ENCODE assay signal across 8 cellular contexts in genomic region chr11:2532704-2533641, GRCh38.
DNase-seq lines count a peak whose midpoint lies in the region; ATAC-seq, FAIRE-seq and TF ChIP-seq lines count a peak whose summit lies in the region.

No MANE protein-coding gene starts in this region.

- peaks cover 13% of the 10 kb centered on the region for H3K4me1 Mint-ChIP-seq in activated CD4-positive, alpha-beta T cell treated with anti-CD3 and anti-CD28 coated beads, Interleukin-2, amount 10 ng/mL, durations not matched to agents 24 days and 14 days

- no peaks in the 10 kb centered on the region for H3K4me1 ChIP-seq in A549
- H3K4me1 ChIP-seq in left lung, result peaks cover 7 to 23% of the 10 kb centered on the region in 2 donors

- H3K9me3 ChIP-seq in A549 (no peaks in the 10 kb centered on the region), left lung (no peaks in the 10 kb centered on the region)

- H3K36me3 ChIP-seq in left lung, result no peaks in the 10 kb centered on the region

- ATAC-seq in A549, result peak; percentile 77 to 92
- peak; percentile 66 for ATAC-seq in GM18867 (IDR thresholded peaks at IDR 0.05; ENCODE audit: unreplicated experiment)
- ATAC-seq in HG03432 (IDR thresholded peaks at IDR 0.05; ENCODE audit: unreplicated experiment), result peak; percentile 65
- peak; percentile 91 for ATAC-seq in left lung

- peaks cover 1% of the 10 kb centered on the region for H3K27me3 Mint-ChIP-seq in activated CD4-positive, alpha-beta T cell treated with anti-CD3 and anti-CD28 coated beads, Interleukin-2, amount 10 ng/mL, durations not matched to agents 24 days and 14 days

- H3K27ac Mint-ChIP-seq in activated CD4-positive, alpha-beta T cell treated with anti-CD3 and anti-CD28 coated beads, Interleukin-2, amount 10 ng/mL, durations not matched to agents 24 days and 14 days, result peak overlapping the region; percentile 75

- H3K27me3 ChIP-seq in left lung, result no peaks in the 10 kb centered on the region

- H3K9me3 Mint-ChIP-seq in activated CD4-positive, alpha-beta T cell treated with anti-CD3 and anti-CD28 coated beads, Interleukin-2, amount 10 ng/mL, durations not matched to agents 24 days and 14 days, result no peaks in the 10 kb centered on the region

- CTCF ChIA-PET in A549 (lab: Yijun Ruan, JAX), result interaction anchor here (0.5 to 20.1 kb wide), 97 partner anchors 11 to 887 kb away, joined by 3 to 1059 read pairs (median 6); partner anchors contain the start of genes C11orf21, CD81, CDKN1C and KCNQ1

- WGBS in A549 (ENCODE audit: missing lambda C conversion rate), result 54% methylated on average over 38 of the region's 47 CpGs

- H3K4me3 Mint-ChIP-seq in activated CD4-positive, alpha-beta T cell treated with anti-CD3 and anti-CD28 coated beads, Interleukin-2, amount 10 ng/mL, durations not matched to agents 24 days and 14 days, result peak overlapping the region; percentile 77

- POLR2A ChIA-PET in A549 (lab: Yijun Ruan, JAX), result interaction anchor here (1.4 to 3.0 kb wide), 4 partner anchors 352 to 396 kb away, joined by 8 to 19 read pairs (median 12); partner anchors contain the start of genes CDKN1C and PHLDA2

- TF ChIP-seq RAD21 in A549 (conservative IDR thresholded peaks at IDR 0.05 in 1 of 2, IDR thresholded peaks at IDR 0.05 in 1 of 2), result peak; percentile 99 to 100

- TF ChIP-seq POLR2A in A549 (IDR thresholded peaks at IDR 0.05; ENCODE audit: low read length), result no peak

- H3K36me3 Mint-ChIP-seq in activated CD4-positive, alpha-beta T cell treated with anti-CD3 and anti-CD28 coated beads, Interleukin-2, amount 10 ng/mL, durations not matched to agents 24 days and 14 days (ENCODE audit: low read depth), result no peaks in the 10 kb centered on the region

- intact Hi-C loops in activated CD4-positive, alpha-beta T cell treated with anti-CD3 and anti-CD28 coated beads, Interleukin-2, amount 10 ng/mL, durations not matched to agents 24 days and 14 days (cut with micrococcal nuclease), result loop anchor here (1.0 to 10.0 kb wide), 5 partner anchors 91 to 558 kb away; partner anchors contain the start of genes C11orf21, TRPM5 and TSPAN32
- intact Hi-C loops in left lung (cut with DNase I), result loop anchor here (1.0 to 5.0 kb wide), 2 partner anchors 354 to 355 kb away; partner anchors contain the start of gene CDKN1C (in 1 of the 2)

- peak; percentile 99 for TF ChIP-seq CTCF in A549 (IDR thresholded peaks at IDR 0.05)
- TF ChIP-seq CTCF in coronary artery (IDR thresholded peaks at IDR 0.05), result peak; percentile 98
- peak; percentile 99 for TF ChIP-seq CTCF in left lung (IDR thresholded peaks at IDR 0.05)

- TF ChIP-seq EP300 in A549 (IDR thresholded peaks at IDR 0.05), result no peak

- DNase-seq in A549 (ENCODE audit: low read depth in 1 of 2, low spot score in 1 of 2), result peak; percentile 83 to 95
- DNase-seq in NCI-H526 (lab: John Stamatoyannopoulos, UW), result peak; percentile 92 to 99
- peak; percentile 97 for DNase-seq in activated CD4-positive, alpha-beta T cell treated with anti-CD3 and anti-CD28 coated beads, Interleukin-2, amount 10 ng/mL, durations not matched to agents 24 days and 14 days
- peak; percentile 89 for DNase-seq in coronary artery (ENCODE audit: low spot score)
- DNase-seq in left lung, result peak; percentile 90 to 99
- peak; percentile 91 for DNase-seq in stimulated activated CD4-positive, alpha-beta T cell treated with anti-CD3 and anti-CD28 coated beads, Interleukin-1b, Interleukin-23, amount 100 ng/mL, for 48 hours

- 0 out of 3 replicates have a peak overlapping the region, but pooled peaks have one; percentile 15 for H3K4me2 ChIP-seq in A549

- no peak overlapping the region for H3K27ac ChIP-seq in A549
- H3K27ac ChIP-seq in coronary artery, result peak overlapping the region in 1 of 2 donors; percentile 2
- peak overlapping the region in 1 of 2 donors; percentile 13 for H3K27ac ChIP-seq in left lung

- peak; percentile 39 for FAIRE-seq in A549 (lab: Jason Lieb, UNC)

- no peak overlapping the region for H3K4me3 ChIP-seq in A549
- peak overlapping the region; percentile 60 for H3K4me3 ChIP-seq in coronary artery
- peak overlapping the region in 1 of 2 donors; percentile 24 for H3K4me3 ChIP-seq in left lung

TF ChIP-seq in A549, 52 proteins besides CTCF, POLR2A, EP300 and RAD21:
- TF ChIP-seq SMC3 (IDR thresholded peaks at IDR 0.05), result peak; percentile 100
- TF ChIP-seq SREBF2 (IDR thresholded peaks at IDR 0.05), result no peak
